ENCODE assay signal across 14 cellular contexts in genomic region chr11:35177370-35177769, GRCh38. TPM values are rescaled to one million over a fixed set of nuclear protein-coding genes. Genes with fewer than 3 reads are reported as not detected.
DNase-seq lines count a peak whose midpoint lies in the region; ATAC-seq and TF ChIP-seq lines count a peak whose summit lies in the region.
"Had no signal": no experiment of that assay in that cellular context is flagged by ENCODE, and none has a peak within 500 bp of the region (broad histone marks: within the 10 kb centered on the region; RNA-seq: fewer than 3 reads in every experiment).

No MANE protein-coding gene starts in this region.

- H3K4me3 ChIP-seq in AG04450 (ENCODE audit: low read depth, low read length): no peak overlapping the region
- H3K4me3 ChIP-seq in dorsolateral prefrontal cortex: no peak overlapping the region
- H3K4me3 ChIP-seq in suprapubic skin: no peak overlapping the region
- H3K4me3 ChIP-seq: SJCRH30 had no signal

- no peak overlapping the region for H3K4me3 Mint-ChIP-seq in activated CD8-positive, alpha-beta T cell treated with anti-CD3 and anti-CD28 coated beads for 36 hours
- H3K4me3 Mint-ChIP-seq in glutamatergic neuron (ENCODE audit: unreplicated experiment): no peak overlapping the region
- H3K4me3 Mint-ChIP-seq: H9 had no signal

- H3K9me3 ChIP-seq in AG04450 (ENCODE audit: control insufficient read depth, insufficient read depth, low read length) (no peaks in the 10 kb centered on the region), suprapubic skin (no peaks in the 10 kb centered on the region)
- H3K9me3 ChIP-seq: SJCRH30 had no signal

- peaks cover 36% of the 10 kb centered on the region for H3K36me3 ChIP-seq in suprapubic skin
- H3K36me3 ChIP-seq: SJCRH30 had no signal

- no peak for DNase-seq in AG04450 (ENCODE audit: low read depth, low spot score)
- peak; percentile 59 for DNase-seq in Daoy (ENCODE audit: low read depth)
- peak; percentile 69 for DNase-seq in activated CD8-positive, alpha-beta T cell treated with anti-CD3 and anti-CD28 coated beads for 36 hours
- DNase-seq in left kidney (ENCODE audit: low read depth, low spot score): peak; percentile 59
- DNase-seq in dorsolateral prefrontal cortex: no peak
- DNase-seq in glutamatergic neuron: no peak
- no peak for DNase-seq in suprapubic skin (ENCODE audit: low spot score in 2 of 2)
- no peak for DNase-seq in NCI-H1417 treated with DMSO at 0.1 percent for 48 hours (lab: John Stamatoyannopoulos, UW)
- DNase-seq: H9, KG1, kidney glomerular epithelial cell, NCI-H446 treated with DMSO at 0.1 percent for 48 hours, substantia nigra had no signal

- TF ChIP-seq POLR2A in suprapubic skin (IDR thresholded peaks at IDR 0.05): no peak

- peak overlapping the region; percentile 41 for H3K27ac ChIP-seq in AG04450 (ENCODE audit: low read depth, low read length)
- no peak overlapping the region for H3K27ac ChIP-seq in dorsolateral prefrontal cortex
- H3K27ac ChIP-seq in suprapubic skin: no peak overlapping the region
- H3K27ac ChIP-seq: SJCRH30 had no signal

- ATAC-seq in activated CD8-positive, alpha-beta T cell treated with anti-CD3 and anti-CD28 coated beads for 36 hours: peak; percentile 72

- H3K4me1 ChIP-seq in suprapubic skin: peaks cover 84% of the 10 kb centered on the region

- H3K27me3 ChIP-seq in AG04450 (ENCODE audit: control insufficient read depth, insufficient read depth, low read length) (no peaks in the 10 kb centered on the region), dorsolateral prefrontal cortex (peaks cover 0 to 4% (median 0%) of the 10 kb centered on the region in 45 donors), suprapubic skin (no peaks in the 10 kb centered on the region)
- H3K27me3 ChIP-seq: SJCRH30 had no signal

- WGBS in suprapubic skin: 89% methylated on average over 5 of the region's 5 CpGs

- H3K4me1 Mint-ChIP-seq in activated CD8-positive, alpha-beta T cell treated with anti-CD3 and anti-CD28 coated beads for 36 hours (ENCODE audit: low read depth): peaks cover 90% of the 10 kb centered on the region
- H3K4me1 Mint-ChIP-seq in glutamatergic neuron (ENCODE audit: low read depth, unreplicated experiment): no peaks in the 10 kb centered on the region

- peak overlapping the region; percentile 89 for H3K27ac Mint-ChIP-seq in activated CD8-positive, alpha-beta T cell treated with anti-CD3 and anti-CD28 coated beads for 36 hours
- H3K27ac Mint-ChIP-seq in glutamatergic neuron (ENCODE audit: unreplicated experiment): no peak overlapping the region

- POLR2A ChIA-PET in AG04450 (lab: Yijun Ruan, JAX): interaction anchor here (0.5 to 1.6 kb wide), 3 partner anchors 11 to 241 kb away, joined by 4 read pairs; no protein-coding TSS in a partner anchor
- POLR2A ChIA-PET in activated CD8-positive, alpha-beta T cell treated with anti-CD3 and anti-CD28 coated beads for 36 hours (lab: Charles Lee): interaction anchor here (0.7 to 8.6 kb wide), 11 partner anchors 10 to 260 kb away, joined by 3 to 68 read pairs (median 3); partner anchors contain the start of gene CD44

- TF ChIP-seq CTCF in AG04450 (IDR thresholded peaks at IDR 0.05; ENCODE audit: low read depth, low read length): no peak
- TF ChIP-seq CTCF in activated CD8-positive, alpha-beta T cell treated with anti-CD3 and anti-CD28 coated beads for 36 hours (IDR thresholded peaks at IDR 0.05): no peak
- TF ChIP-seq CTCF in dorsolateral prefrontal cortex (IDR thresholded peaks at IDR 0.05 in 54 of 56, conservative IDR thresholded peaks at IDR 0.05 in 2 of 56; ENCODE audit: low read depth in 1 of 56, partially characterized antibody in 56 of 56): no peak
- no peak for TF ChIP-seq CTCF in glutamatergic neuron (IDR thresholded peaks at IDR 0.05; ENCODE audit: partially characterized antibody, unreplicated experiment)
- TF ChIP-seq CTCF in suprapubic skin (IDR thresholded peaks at IDR 0.05): no peak

- intact Hi-C loops in activated CD8-positive, alpha-beta T cell treated with anti-CD3 and anti-CD28 coated beads for 36 hours (cut with micrococcal nuclease): loop anchor here (1.0 to 5.0 kb wide), 3 partner anchors 11 to 60 kb away; no protein-coding TSS in a partner anchor
- intact Hi-C loops in dorsolateral prefrontal cortex (cut with DNase I): no loop called here

- no peak for TF ChIP-seq EP300 in suprapubic skin (IDR thresholded peaks at IDR 0.05)

- no peaks in the 10 kb centered on the region for H3K9me3 Mint-ChIP-seq in activated CD8-positive, alpha-beta T cell treated with anti-CD3 and anti-CD28 coated beads for 36 hours
- H3K9me3 Mint-ChIP-seq in glutamatergic neuron (ENCODE audit: unreplicated experiment): no peaks in the 10 kb centered on the region
- H3K9me3 Mint-ChIP-seq: H9 had no signal

- H3K36me3 Mint-ChIP-seq in activated CD8-positive, alpha-beta T cell treated with anti-CD3 and anti-CD28 coated beads for 36 hours (ENCODE audit: low read depth): peaks cover 81% of the 10 kb centered on the region
- no peaks in the 10 kb centered on the region for H3K36me3 Mint-ChIP-seq in glutamatergic neuron (ENCODE audit: unreplicated experiment)

- H3K27me3 Mint-ChIP-seq in activated CD8-positive, alpha-beta T cell treated with anti-CD3 and anti-CD28 coated beads for 36 hours: no peaks in the 10 kb centered on the region
- peaks cover 1% of the 10 kb centered on the region for H3K27me3 Mint-ChIP-seq in glutamatergic neuron (ENCODE audit: unreplicated experiment)

- CTCF ChIA-PET in AG04450 (lab: Charles Lee): interaction anchor here (2.7 kb wide), 1 partner anchor 251 kb away, joined by 10 read pairs; no protein-coding TSS in a partner anchor
- CTCF ChIA-PET in activated CD8-positive, alpha-beta T cell treated with anti-CD3 and anti-CD28 coated beads for 36 hours (lab: Charles Lee): interaction anchor here (0.7 to 8.3 kb wide), 11 partner anchors 11 to 214 kb away, joined by 3 to 89 read pairs (median 4); no protein-coding TSS in a partner anchor

RNA-seq across cellular contexts. Expression of gene CD44, which starts 38.4 kb away (rescaled TPM):
- 1,799 and 1,817 TPM in 2 replicates for polyA plus RNA-seq in AG04450 (2011; rRNA removed)
- 2,797 and 2,845 TPM in 2 replicates for polyA minus RNA-seq in AG04450 (2011; rRNA and poly(A)+ RNA removed)
- 149 and 200 TPM in 2 replicates for total RNA-seq in Daoy (2014; rRNA removed; shearing (Covaris generic))
- total RNA-seq in activated CD8-positive, alpha-beta T cell treated with anti-CD3 and anti-CD28 coated beads for 36 hours: 100 to 1,000 TPM; 363 to 373 TPM
- total RNA-seq in dorsolateral prefrontal cortex (100 to 1,000 TPM in 29 of 120 experiments, 10 to 100 TPM in 87, 1 to 10 TPM in 4; 6.5 to 291 (median 54.5) TPM), glutamatergic neuron (ENCODE audit: unreplicated experiment) (0.71 TPM), suprapubic skin (1,000 to 10,000 TPM; 1,361 to 2,207 (median 1,502) TPM)

Comparison
In these comparisons a context has a peak if more than half of its experiments do, and no peak if none do; other contexts are left out.
1. DNase-seq: peak in Daoy (single experiment), activated CD8-positive, alpha-beta T cell treated with anti-CD3 and anti-CD28 coated beads for 36 hours (single experiment) and left kidney (single experiment); none in AG04450 (single experiment), dorsolateral prefrontal cortex (0 of 10), glutamatergic neuron (single experiment), suprapubic skin (0 of 2) and NCI-H1417 treated with DMSO at 0.1 percent for 48 hours (single experiment).